Comparison of ENCODE assay signal across 1 cellular context in genomic region chr3:48663489-48664312, GRCh38.
TF ChIP-seq lines count a peak whose summit lies in the region.

No MANE protein-coding gene starts in this region.

TF ChIP-seq in HepG2, 621 proteins besides CTCF, POLR2A, EP300 and RAD21 (continues in another document):
- peak; percentile 61; the same call in 1 of the 2 replicates for TF ChIP-seq SOX13 (IDR thresholded peaks at IDR 0.05)
- TF ChIP-seq SOX13 (CRISPR knock-in tag; conservative IDR thresholded peaks at IDR 0.05 in 1 of 2, IDR thresholded peaks at IDR 0.05 in 1 of 2): peak; percentile 32 to 90; a peak in 2 of 4 replicates
- TF ChIP-seq NR1H2 (CRISPR knock-in tag; IDR thresholded peaks at IDR 0.05; ENCODE audit: borderline replicate concordance, low read depth): no peak
- no peak for TF ChIP-seq HNRNPK (IDR thresholded peaks at IDR 0.05; ENCODE audit: low read depth, low read length, poor library complexity, severe bottlenecking)
- no peak for TF ChIP-seq HOXA7 (CRISPR knock-in tag; IDR thresholded peaks at IDR 0.05)
- TF ChIP-seq RXRB (CRISPR knock-in tag; IDR thresholded peaks at IDR 0.05; ENCODE audit: borderline replicate concordance): 0 out of 2 replicates have a peak, but pooled peaks have one; percentile 57
- TF ChIP-seq ZNF646 (CRISPR knock-in tag; IDR thresholded peaks at IDR 0.05): no peak
- no peak for TF ChIP-seq PCBP2 (optimal IDR thresholded peaks at IDR 0.05; ENCODE audit: low read depth, low read length, poor library complexity, severe bottlenecking)
- TF ChIP-seq BCL3 (CRISPR knock-in tag; IDR thresholded peaks at IDR 0.05): peak; percentile 92
- TF ChIP-seq GABPA (IDR thresholded peaks at IDR 0.05; ENCODE audit: low read depth, low read length): no peak
- TF ChIP-seq GABPA (CRISPR knock-in tag; IDR thresholded peaks at IDR 0.05; ENCODE audit: low read depth): peak; percentile 81
- TF ChIP-seq FOXM1 (CRISPR knock-in tag; IDR thresholded peaks at IDR 0.05): no peak
- no peak; the same call in 1 of the 2 replicates for TF ChIP-seq THAP7 (CRISPR knock-in tag; IDR thresholded peaks at IDR 0.05)
- peak; percentile 97 for TF ChIP-seq MYC (CRISPR knock-in tag; IDR thresholded peaks at IDR 0.05; ENCODE audit: borderline replicate concordance)
- TF ChIP-seq FOXK1 (CRISPR knock-in tag; IDR thresholded peaks at IDR 0.05; ENCODE audit: borderline replicate concordance, low read depth): peak; percentile 12; the same call in 1 of the 2 replicates
- peak; percentile 86 for TF ChIP-seq KLF6 (CRISPR knock-in tag; IDR thresholded peaks at IDR 0.05)
- TF ChIP-seq PLSCR1 (CRISPR knock-in tag; IDR thresholded peaks at IDR 0.05; ENCODE audit: borderline replicate concordance): no peak
- TF ChIP-seq ZC3H13 (CRISPR knock-in tag; IDR thresholded peaks at IDR 0.05): peak; percentile 91
- no peak for TF ChIP-seq BRF2 (CRISPR knock-in tag; IDR thresholded peaks at IDR 0.05)
- TF ChIP-seq ZNF136 (CRISPR knock-in tag; IDR thresholded peaks at IDR 0.05; ENCODE audit: low read depth): peak; percentile 40; the same call in 1 of the 2 replicates
- no peak for TF ChIP-seq REXO4 (CRISPR knock-in tag; IDR thresholded peaks at IDR 0.05; ENCODE audit: borderline replicate concordance)
- TF ChIP-seq ZKSCAN8 (CRISPR knock-in tag; IDR thresholded peaks at IDR 0.05; ENCODE audit: borderline replicate concordance): no peak
- no peak for TF ChIP-seq NFKBIZ (CRISPR knock-in tag; IDR thresholded peaks at IDR 0.05)
- no peak; the same call in none of the 2 replicates for TF ChIP-seq HOXA5 (CRISPR knock-in tag; IDR thresholded peaks at IDR 0.05)
- no peak for TF ChIP-seq ZNF180 (CRISPR knock-in tag; IDR thresholded peaks at IDR 0.05; ENCODE audit: borderline replicate concordance, low read depth)
- TF ChIP-seq SP5 (CRISPR knock-in tag; IDR thresholded peaks at IDR 0.05; ENCODE audit: borderline replicate concordance, low read depth): peak; percentile 55
- TF ChIP-seq ZFP36L2 (CRISPR knock-in tag; IDR thresholded peaks at IDR 0.05): no peak
- TF ChIP-seq ELF3 (CRISPR knock-in tag; IDR thresholded peaks at IDR 0.05): peak; percentile 68
- TF ChIP-seq STAG1 (CRISPR knock-in tag; IDR thresholded peaks at IDR 0.05): no peak; the same call in 1 of the 2 replicates
- TF ChIP-seq TRIM24 (CRISPR knock-in tag; IDR thresholded peaks at IDR 0.05): no peak
- TF ChIP-seq NAIF1 (CRISPR knock-in tag; IDR thresholded peaks at IDR 0.05; ENCODE audit: borderline replicate concordance): peak; percentile 87; the same call in 1 of the 2 replicates
- TF ChIP-seq KAT7 (CRISPR knock-in tag; IDR thresholded peaks at IDR 0.05; ENCODE audit: borderline replicate concordance): no peak
- TF ChIP-seq RBM39 (IDR thresholded peaks at IDR 0.05; ENCODE audit: low read depth, low read length, poor library complexity, severe bottlenecking): peak; percentile 68
- no peak for TF ChIP-seq RAD51 (IDR thresholded peaks at IDR 0.05; ENCODE audit: borderline replicate concordance)
- TF ChIP-seq ZNF407 (CRISPR knock-in tag; IDR thresholded peaks at IDR 0.05; ENCODE audit: not compliant biosample characterization): peak; percentile 43
- 0 out of 2 replicates have a peak, but pooled peaks have one; percentile 62 for TF ChIP-seq ZBTB43 (CRISPR knock-in tag; conservative IDR thresholded peaks at IDR 0.05)
- TF ChIP-seq ZNF558 (CRISPR knock-in tag; IDR thresholded peaks at IDR 0.05; ENCODE audit: borderline replicate concordance): peak; percentile 93; the same call in 1 of the 2 replicates
- no peak for TF ChIP-seq ATF3 (CRISPR knock-in tag; IDR thresholded peaks at IDR 0.05)
- TF ChIP-seq NPAS2 (CRISPR knock-in tag; IDR thresholded peaks at IDR 0.05; ENCODE audit: borderline replicate concordance): no peak
- peak; percentile 54 for TF ChIP-seq GATAD1 (CRISPR knock-in tag; IDR thresholded peaks at IDR 0.05)
